In genomic region chr6:56521988-56522387, GRCh38 we compare ENCODE assay signal across 1 cellular context.
TF ChIP-seq lines count a peak whose summit lies in the region.

No MANE protein-coding gene starts in this region.

TF ChIP-seq in WTC11, 78 proteins besides CTCF, POLR2A, EP300 and RAD21:
- TF ChIP-seq ZSCAN18 (CRISPR knock-in tag; IDR thresholded peaks at IDR 0.05) (no peak), CREM (CRISPR knock-in tag; IDR thresholded peaks at IDR 0.05) (no peak), ZNF671 (CRISPR knock-in tag; IDR thresholded peaks at IDR 0.05) (no peak), EMX1 (CRISPR knock-in tag; IDR thresholded peaks at IDR 0.05) (no peak), ARID4B (CRISPR knock-in tag; IDR thresholded peaks at IDR 0.05; ENCODE audit: borderline replicate concordance) (no peak), ZNF219 (CRISPR knock-in tag; IDR thresholded peaks at IDR 0.05; ENCODE audit: borderline replicate concordance) (no peak), GRHL2 (CRISPR knock-in tag; IDR thresholded peaks at IDR 0.05; ENCODE audit: insufficient replicate concordance, severe bottlenecking) (no peak), ZBTB43 (CRISPR knock-in tag; IDR thresholded peaks at IDR 0.05) (no peak)
